ENCODE assay signal across 9 cellular contexts in genomic region chr11:46210133-46210636, GRCh38.
DNase-seq lines count a peak whose midpoint lies in the region; ATAC-seq and TF ChIP-seq lines count a peak whose summit lies in the region.
"Had no signal": no experiment of that assay in that cellular context is flagged by ENCODE, and none has a peak within 500 bp of the region (broad histone marks: within the 10 kb centered on the region; RNA-seq: fewer than 3 reads in every experiment).

No MANE protein-coding gene starts in this region.

- H3K27me3 Mint-ChIP-seq in Calu3 (ENCODE audit: unreplicated experiment), result peaks cover 57% of the 10 kb centered on the region
- H3K27me3 Mint-ChIP-seq in activated CD8-positive, alpha-beta T cell treated with anti-CD3 and anti-CD28 coated beads, Interleukin-2, amount 10 ng/mL, durations not matched to agents 7 days and 5 days (ENCODE audit: low read depth), result peaks cover 2% of the 10 kb centered on the region
- peaks cover 24% of the 10 kb centered on the region for H3K27me3 Mint-ChIP-seq in CD4-positive, alpha-beta T cell

- peak; percentile 36 for ATAC-seq in activated CD8-positive, alpha-beta T cell treated with anti-CD3 and anti-CD28 coated beads, Interleukin-2, amount 10 ng/mL, durations not matched to agents 7 days and 5 days
- ATAC-seq in lower lobe of right lung (peak; percentile 58 to 77), GM18867 (IDR thresholded peaks at IDR 0.05; ENCODE audit: unreplicated experiment) (no peak)
- ATAC-seq in CD4-positive, alpha-beta T cell (ENCODE audit: poor library complexity), result no peak

- DNase-seq in Calu3 (peak; percentile 4), HT1080 (ENCODE audit: low read depth) (peak; percentile 83), lower lobe of right lung (no peak), kidney glomerular epithelial cell (lab: John Stamatoyannopoulos, UW) (no peak), NCI-H2029 treated with DMSO at 0.1 percent for 48 hours (lab: John Stamatoyannopoulos, UW) (no peak)
- DNase-seq in activated CD8-positive, alpha-beta T cell treated with anti-CD3 and anti-CD28 coated beads, Interleukin-2, amount 10 ng/mL, durations not matched to agents 7 days and 5 days, result no peak
- DNase-seq in CD4-positive, alpha-beta T cell, result no peak
- DNase-seq: NCI-H524 had no signal

- H3K36me3 ChIP-seq in lower lobe of right lung, result no peaks in the 10 kb centered on the region

- no peaks in the 10 kb centered on the region for H3K9me3 Mint-ChIP-seq in Calu3 (ENCODE audit: low read depth, unreplicated experiment)
- no peaks in the 10 kb centered on the region for H3K9me3 Mint-ChIP-seq in activated CD8-positive, alpha-beta T cell treated with anti-CD3 and anti-CD28 coated beads, Interleukin-2, amount 10 ng/mL, durations not matched to agents 7 days and 5 days (ENCODE audit: insufficient read depth)
- H3K9me3 Mint-ChIP-seq in CD4-positive, alpha-beta T cell, result no peaks in the 10 kb centered on the region

- BruUV-seq in Calu3 (replicated peaks; lab: Mats Ljungman, UMichigan), result no TSS peak

- intact Hi-C loops in Calu3 (cut with micrococcal nuclease; ENCODE audit: unreplicated experiment) (no loop called here), lower lobe of right lung (cut with DNase I) (no loop called here)
- intact Hi-C loops in CD4-positive, alpha-beta T cell (cut with DNase I, micrococcal nuclease), result no loop called here

- no peaks in the 10 kb centered on the region for H3K4me1 ChIP-seq in lower lobe of right lung

- no peak overlapping the region for H3K27ac Mint-ChIP-seq in Calu3 (ENCODE audit: unreplicated experiment)
- peak overlapping the region; percentile 10 for H3K27ac Mint-ChIP-seq in activated CD8-positive, alpha-beta T cell treated with anti-CD3 and anti-CD28 coated beads, Interleukin-2, amount 10 ng/mL, durations not matched to agents 7 days and 5 days
- no peak overlapping the region for H3K27ac Mint-ChIP-seq in CD4-positive, alpha-beta T cell

- POLR2A ChIA-PET in activated CD8-positive, alpha-beta T cell treated with anti-CD3 and anti-CD28 coated beads, Interleukin-2, amount 10 ng/mL, durations not matched to agents 7 days and 5 days (lab: Charles Lee), result interaction anchor here (0.5 kb wide), 1 partner anchor 228 kb away, joined by 3 read pairs; no protein-coding TSS in a partner anchor
- POLR2A ChIA-PET in CD4-positive, alpha-beta T cell (lab: Charles Lee), result no interaction called here

- no peaks in the 10 kb centered on the region for H3K36me3 Mint-ChIP-seq in Calu3 (ENCODE audit: insufficient read depth, unreplicated experiment)
- no peaks in the 10 kb centered on the region for H3K36me3 Mint-ChIP-seq in activated CD8-positive, alpha-beta T cell treated with anti-CD3 and anti-CD28 coated beads, Interleukin-2, amount 10 ng/mL, durations not matched to agents 7 days and 5 days (ENCODE audit: low read depth)
- no peaks in the 10 kb centered on the region for H3K36me3 Mint-ChIP-seq in CD4-positive, alpha-beta T cell (ENCODE audit: low read depth)

- H3K27me3 ChIP-seq in lower lobe of right lung (ENCODE audit: low read depth), result no peaks in the 10 kb centered on the region
- H3K27me3 ChIP-seq in CD4-positive, alpha-beta T cell (ENCODE audit: control insufficient read depth, insufficient read depth, low read length), result no peaks in the 10 kb centered on the region

- no peak overlapping the region for H3K4me3 Mint-ChIP-seq in Calu3 (ENCODE audit: low read depth, unreplicated experiment)
- H3K4me3 Mint-ChIP-seq in activated CD8-positive, alpha-beta T cell treated with anti-CD3 and anti-CD28 coated beads, Interleukin-2, amount 10 ng/mL, durations not matched to agents 7 days and 5 days, result no peak overlapping the region
- no peak overlapping the region for H3K4me3 Mint-ChIP-seq in CD4-positive, alpha-beta T cell

- H3K9me3 ChIP-seq in lower lobe of right lung, result no peaks in the 10 kb centered on the region
- no peaks in the 10 kb centered on the region for H3K9me3 ChIP-seq in CD4-positive, alpha-beta T cell (ENCODE audit: control insufficient read depth, low read length)

- peaks cover 9% of the 10 kb centered on the region for H3K4me1 Mint-ChIP-seq in Calu3 (ENCODE audit: low read depth, unreplicated experiment)
- peaks cover 13% of the 10 kb centered on the region for H3K4me1 Mint-ChIP-seq in activated CD8-positive, alpha-beta T cell treated with anti-CD3 and anti-CD28 coated beads, Interleukin-2, amount 10 ng/mL, durations not matched to agents 7 days and 5 days (ENCODE audit: low read depth)
- peaks cover 11% of the 10 kb centered on the region for H3K4me1 Mint-ChIP-seq in CD4-positive, alpha-beta T cell (ENCODE audit: low read depth)

- H3K4me3 ChIP-seq in lower lobe of right lung, result no peak overlapping the region

- no peak for TF ChIP-seq CTCF in Calu3 (IDR thresholded peaks at IDR 0.05; ENCODE audit: unreplicated experiment)
- no peak for TF ChIP-seq CTCF in lower lobe of right lung (IDR thresholded peaks at IDR 0.05)
- no peak for TF ChIP-seq CTCF in CD4-positive, alpha-beta T cell (IDR thresholded peaks at IDR 0.05)

- CTCF ChIA-PET in Calu3 (lab: Charles Lee), result no interaction called here
- CTCF ChIA-PET in activated CD8-positive, alpha-beta T cell treated with anti-CD3 and anti-CD28 coated beads, Interleukin-2, amount 10 ng/mL, durations not matched to agents 7 days and 5 days (lab: Charles Lee), result interaction anchor here (1.6 kb wide), 1 partner anchor 30 kb away, joined by 7 read pairs; no protein-coding TSS in a partner anchor
- CTCF ChIA-PET in CD4-positive, alpha-beta T cell (lab: Charles Lee), result no interaction called here

- no peak overlapping the region for H3K27ac ChIP-seq in lower lobe of right lung
- no peak overlapping the region for H3K27ac ChIP-seq in CD4-positive, alpha-beta T cell (ENCODE audit: low read depth, low read length)

Comparison
In these comparisons a context has a peak if more than half of its experiments do, and no peak if none do; other contexts are left out.
1. DNase-seq: peak in Calu3 (single experiment) and HT1080 (single experiment); none in activated CD8-positive, alpha-beta T cell treated with anti-CD3 and anti-CD28 coated beads, Interleukin-2, amount 10 ng/mL, durations not matched to agents 7 days and 5 days (single experiment), lower lobe of right lung (single experiment), kidney glomerular epithelial cell (single experiment), CD4-positive, alpha-beta T cell (0 of 10) and NCI-H2029 treated with DMSO at 0.1 percent for 48 hours (single experiment).
2. ATAC-seq: peak in activated CD8-positive, alpha-beta T cell treated with anti-CD3 and anti-CD28 coated beads, Interleukin-2, amount 10 ng/mL, durations not matched to agents 7 days and 5 days (single experiment) and lower lobe of right lung (2 of 2); none in GM18867 (single experiment) and CD4-positive, alpha-beta T cell (single experiment).